12 cellular contexts compared by ENCODE assay signal in the genomic region with DNA sequence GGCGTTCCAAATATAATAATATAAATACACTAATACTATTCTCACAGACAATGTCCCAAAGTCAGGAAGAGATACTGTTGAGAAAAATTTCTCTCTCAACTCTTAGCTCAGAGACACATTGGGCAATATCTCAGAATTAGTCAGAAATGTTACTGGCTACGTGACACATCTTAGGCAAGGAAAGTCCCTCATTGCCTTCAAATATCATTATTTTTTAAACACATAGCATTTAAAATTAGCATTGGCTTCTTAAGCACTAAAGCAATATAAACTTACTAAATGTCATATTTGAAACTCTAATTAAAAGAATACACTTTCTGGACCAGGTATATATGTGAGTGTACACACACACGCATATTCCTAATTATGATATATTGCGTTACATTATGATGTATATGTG.
A peak's percentile ranks its signal among the peaks of the same experiment; 100 is the strongest.
DNase-seq lines count a peak whose midpoint lies in the region; ATAC-seq and TF ChIP-seq lines count a peak whose summit lies in the region.
"Had no signal": no experiment of that assay in that cellular context is flagged by ENCODE, and none has a peak within 500 bp of the region (broad histone marks: within the 10 kb centered on the region; RNA-seq: fewer than 3 reads in every experiment).

No MANE protein-coding gene starts in this region.

- POLR2A ChIA-PET in RWPE1 (lab: Yijun Ruan, JAX; ENCODE audit: low non-redundant PET) = no interaction called here

- intact Hi-C loops in sciatic nerve (cut with DNase I) = no loop called here

- CTCF ChIA-PET in RWPE1 (lab: Yijun Ruan, JAX) = interaction anchor here (0.6 kb wide), 1 partner anchor 19 kb away, joined by 3 read pairs; no protein-coding TSS in a partner anchor

- peak; percentile 72 for DNase-seq in NCI-H226
- no peak for DNase-seq in sciatic nerve (ENCODE audit: low spot score)
- no peak for DNase-seq in substantia nigra (lab: John Stamatoyannopoulos, UW)
- no peak for DNase-seq in RWPE1 (ENCODE audit: low spot score)
- no peak for DNase-seq in COR-L47 (lab: John Stamatoyannopoulos, UW)
- DNase-seq: activated CD8-positive, alpha-beta T cell treated with anti-CD3 and anti-CD28 coated beads, Interleukin-2, amount 10 ng/mL, durations not matched to agents 7 days and 5 days; NCI-H1436 treated with DMSO at 0.1 percent for 48 hours; right cardiac atrium; SJCRH30 had no signal

- ATAC-seq in GM18909 (IDR thresholded peaks at IDR 0.05; ENCODE audit: poor library complexity, unreplicated experiment) (peak; percentile 73), HG02759 (IDR thresholded peaks at IDR 0.05; ENCODE audit: unreplicated experiment) (peak; percentile 81), sciatic nerve (peak; percentile 36), GM19328 (IDR thresholded peaks at IDR 0.05; ENCODE audit: unreplicated experiment) (no peak)
- ATAC-seq: activated CD8-positive, alpha-beta T cell treated with anti-CD3 and anti-CD28 coated beads, Interleukin-2, amount 10 ng/mL, durations not matched to agents 7 days and 5 days; right cardiac atrium had no signal

- TF ChIP-seq CTCF in RWPE1 (conservative IDR thresholded peaks at IDR 0.05; ENCODE audit: low read depth) = no peak

- no peak overlapping the region for H3K27ac ChIP-seq in substantia nigra (ENCODE audit: low read depth, low read length, poor library complexity, severe bottlenecking)
- no peak overlapping the region for H3K27ac ChIP-seq in RWPE1
- H3K27ac ChIP-seq: SJCRH30 had no signal
